8 cellular contexts compared by ENCODE assay signal in the genomic region with DNA sequence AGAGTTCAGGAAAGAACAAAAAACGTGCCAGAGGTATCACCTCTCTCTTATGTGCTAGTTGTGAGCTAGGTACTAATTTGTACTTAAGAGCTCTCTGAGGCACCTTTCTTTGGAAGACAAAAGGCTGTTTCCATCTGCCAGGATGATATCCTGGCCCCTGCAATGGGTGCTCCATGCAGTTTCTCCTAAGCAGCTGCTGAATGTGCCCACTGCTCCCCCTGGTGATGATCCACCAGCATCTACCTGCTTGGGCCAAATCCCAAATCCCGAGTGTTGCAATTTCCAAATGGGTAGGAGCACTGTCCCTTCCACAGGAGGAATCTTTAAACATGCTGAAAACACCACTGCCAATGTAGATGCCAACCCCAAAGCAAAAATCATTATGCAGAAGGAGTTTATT.
DNase-seq lines count a peak whose midpoint lies in the region; ATAC-seq, FAIRE-seq and TF ChIP-seq lines count a peak whose summit lies in the region.

No MANE protein-coding gene starts in this region.

- TF ChIP-seq POLR2A in H54 (IDR thresholded peaks at IDR 0.05; ENCODE audit: low read depth, low read length) (no peak), endothelial cell of umbilical vein (IDR thresholded peaks at IDR 0.05; ENCODE audit: low read depth, low read length) (no peak)

- dilution Hi-C loops in endothelial cell of umbilical vein (cut with MboI; ENCODE audit: extremely low pct_ligation_motif_present, low sequenced_read_pairs): no loop called here

- no peaks in the 10 kb centered on the region for H3K27me3 ChIP-seq in endothelial cell of umbilical vein (ENCODE audit: control insufficient read depth in 2 of 2, insufficient read depth in 2 of 2, low read length in 2 of 2)
- no peaks in the 10 kb centered on the region for H3K27me3 ChIP-seq in effector memory CD4-positive, alpha-beta T cell (replicated peaks; ENCODE audit: control insufficient read depth, insufficient read depth, low read length, poor library complexity, severe bottlenecking)

- peaks cover 7% of the 10 kb centered on the region for H3K27me3 Mint-ChIP-seq in osteocyte (ENCODE audit: unreplicated experiment)

- CTCF ChIA-PET in endothelial cell of umbilical vein (lab: Charles Lee): interaction anchor here (3.2 kb wide), 1 partner anchor 89 kb away, joined by 21 read pairs; no protein-coding TSS in a partner anchor

- H3K36me3 ChIP-seq in endothelial cell of umbilical vein (ENCODE audit: control insufficient read depth in 2 of 2, extremely low read depth in 1 of 2, insufficient read depth in 2 of 2, low read length in 2 of 2): no peaks in the 10 kb centered on the region
- H3K36me3 ChIP-seq in effector memory CD4-positive, alpha-beta T cell (ENCODE audit: control insufficient read depth, insufficient read depth, low read length): no peaks in the 10 kb centered on the region

- FAIRE-seq in H54 (lab: Jason Lieb, UNC): no peak
- no peak for FAIRE-seq in endothelial cell of umbilical vein (lab: Jason Lieb, UNC)

- H3K9me3 Mint-ChIP-seq in osteocyte (ENCODE audit: unreplicated experiment): no peaks in the 10 kb centered on the region

- H2AFZ ChIP-seq in endothelial cell of umbilical vein (ENCODE audit: low read depth, low read length): no peak overlapping the region

- no peak overlapping the region for H3K4me2 ChIP-seq in endothelial cell of umbilical vein (ENCODE audit: insufficient read depth, low read length)

- H3K4me3 Mint-ChIP-seq in osteocyte (ENCODE audit: unreplicated experiment): no peak overlapping the region

- no peaks in the 10 kb centered on the region for H3K36me3 Mint-ChIP-seq in osteocyte (ENCODE audit: unreplicated experiment)

- H3K4me3 ChIP-seq in endothelial cell of umbilical vein (replicated peaks in 1 of 3; ENCODE audit: insufficient read depth in 1 of 3, low read depth in 1 of 3, low read length in 3 of 3): no peak overlapping the region
- no peak overlapping the region for H3K4me3 ChIP-seq in effector memory CD4-positive, alpha-beta T cell (ENCODE audit: insufficient read depth, low read depth, low read length, poor library complexity, severe bottlenecking)

- no peaks in the 10 kb centered on the region for H3K9me1 ChIP-seq in endothelial cell of umbilical vein (replicated peaks; ENCODE audit: control insufficient read depth, extremely low read depth, insufficient read depth, low read length)

- no peaks in the 10 kb centered on the region for H3K79me2 ChIP-seq in endothelial cell of umbilical vein (ENCODE audit: control insufficient read depth, insufficient read depth, low read length)

- no peak for ATAC-seq in HG03025 (IDR thresholded peaks at IDR 0.05; ENCODE audit: low FRiP score, unreplicated experiment)

- DNase-seq in H54 (ENCODE audit: insufficient read length, low spot score) (peak; percentile 33), NCI-H2227 treated with DMSO at 0.1 percent for 48 hours (lab: John Stamatoyannopoulos, UW) (peak; percentile 14), endothelial cell of umbilical vein (ENCODE audit: low read depth, low spot score) (peak; percentile 3), osteocyte (ENCODE audit: extremely low spot score, unreplicated experiment) (no peak)
- DNase-seq in effector memory CD4-positive, alpha-beta T cell: no peak
- no peak for DNase-seq in stimulated activated CD4-positive, alpha-beta T cell treated with anti-CD3 and anti-CD28 coated beads, Interleukin-2, amount 100 ng/mL, for 24 hours
- no peak for DNase-seq in activated CD8-positive, alpha-beta memory T cell treated with anti-CD3 and anti-CD28 coated beads, Interleukin-2, amount 50 U/mL, for 4 hours

- H3K27ac ChIP-seq in endothelial cell of umbilical vein (ENCODE audit: insufficient read depth, low read depth, low read length): no peak overlapping the region
- H3K27ac ChIP-seq in effector memory CD4-positive, alpha-beta T cell (ENCODE audit: insufficient read depth, low read length, poor library complexity, severe bottlenecking): no peak overlapping the region

- no peaks in the 10 kb centered on the region for H3K4me1 ChIP-seq in endothelial cell of umbilical vein (ENCODE audit: control insufficient read depth, extremely low read depth, insufficient read depth, low read length)
- peaks cover 7% of the 10 kb centered on the region for H3K4me1 ChIP-seq in effector memory CD4-positive, alpha-beta T cell (ENCODE audit: control insufficient read depth, insufficient read depth, low read length, poor library complexity, severe bottlenecking)

- no peak overlapping the region for H3K27ac Mint-ChIP-seq in osteocyte (ENCODE audit: unreplicated experiment)

- no peaks in the 10 kb centered on the region for H3K9me3 ChIP-seq in endothelial cell of umbilical vein (replicated peaks; ENCODE audit: control insufficient read depth, insufficient read depth, low read length)
- no peaks in the 10 kb centered on the region for H3K9me3 ChIP-seq in effector memory CD4-positive, alpha-beta T cell (ENCODE audit: control insufficient read depth, low read length)

- H4K20me1 ChIP-seq in endothelial cell of umbilical vein (replicated peaks; ENCODE audit: control insufficient read depth, extremely low read depth, insufficient read depth, low read length): no peaks in the 10 kb centered on the region

- H3K9ac ChIP-seq in endothelial cell of umbilical vein (replicated peaks; ENCODE audit: extremely low read depth, insufficient read depth, low read length): no peak overlapping the region

- TF ChIP-seq CTCF in endothelial cell of umbilical vein (IDR thresholded peaks at IDR 0.05; ENCODE audit: extremely low read depth in 1 of 2, insufficient read depth in 1 of 2, low read depth in 1 of 2, low read length in 2 of 2) (peak; percentile 7 to 12), osteocyte (IDR thresholded peaks at IDR 0.05) (peak; percentile 50)

- intact Hi-C loops in endothelial cell of umbilical vein (cut with micrococcal nuclease): loop anchor here (1.0 kb wide), 1 partner anchor 89 kb away; no protein-coding TSS in a partner anchor

- no peaks in the 10 kb centered on the region for H3K4me1 Mint-ChIP-seq in osteocyte (ENCODE audit: unreplicated experiment)

- POLR2A ChIA-PET in endothelial cell of umbilical vein (lab: Charles Lee): no interaction called here

- no TSS peak for BruUV-seq in endothelial cell of umbilical vein (replicated peaks; lab: Mats Ljungman, UMichigan)

TF ChIP-seq in endothelial cell of umbilical vein, 7 proteins besides CTCF, POLR2A, EP300 and RAD21:
- TF ChIP-seq MYC (IDR thresholded peaks at IDR 0.05; ENCODE audit: low read depth, low read length) (no peak), POLR2AphosphoS5 (IDR thresholded peaks at IDR 0.05; ENCODE audit: insufficient read depth, low read depth, low read length) (no peak), JUN (IDR thresholded peaks at IDR 0.05; ENCODE audit: borderline replicate concordance, insufficient read depth, insufficient read length, low read depth) (no peak), FOS (IDR thresholded peaks at IDR 0.05; ENCODE audit: borderline replicate concordance, insufficient read depth, low read length) (no peak), GATA2 (IDR thresholded peaks at IDR 0.05; ENCODE audit: insufficient read depth, insufficient read length, low read depth, low read length) (no peak), MAX (IDR thresholded peaks at IDR 0.05; ENCODE audit: insufficient read depth, insufficient read length) (no peak), EZH2 (IDR thresholded peaks at IDR 0.05; ENCODE audit: borderline replicate concordance, low read depth, low read length, severe bottlenecking) (no peak)

Comparison
In these comparisons a context has a peak if more than half of its experiments do, and no peak if none do; other contexts are left out.
1. DNase-seq: peak in H54 (single experiment), NCI-H2227 treated with DMSO at 0.1 percent for 48 hours (single experiment) and endothelial cell of umbilical vein (single experiment); none in osteocyte (single experiment), effector memory CD4-positive, alpha-beta T cell (0 of 3), stimulated activated CD4-positive, alpha-beta T cell treated with anti-CD3 and anti-CD28 coated beads, Interleukin-2, amount 100 ng/mL, for 24 hours (0 of 2) and activated CD8-positive, alpha-beta memory T cell treated with anti-CD3 and anti-CD28 coated beads, Interleukin-2, amount 50 U/mL, for 4 hours (single experiment).